Comparison of ENCODE assay signal across 9 cellular contexts in genomic region chr17:79728169-79728907, GRCh38. TPM values are rescaled to one million over a fixed set of nuclear protein-coding genes. Genes with fewer than 3 reads are reported as not detected.
DNase-seq lines count a peak whose midpoint lies in the region; ATAC-seq, FAIRE-seq and TF ChIP-seq lines count a peak whose summit lies in the region.
"Had no signal": no experiment of that assay in that cellular context is flagged by ENCODE, and none has a peak within 500 bp of the region (broad histone marks: within the 10 kb centered on the region; RNA-seq: fewer than 3 reads in every experiment).

No MANE protein-coding gene starts in this region.

- no peak overlapping the region for H2AFZ ChIP-seq in HepG2 (ENCODE audit: low read length)

- H3K36me3 ChIP-seq in HepG2 (replicated peaks in 1 of 2; ENCODE audit: control insufficient read depth in 1 of 2, insufficient read depth in 2 of 2, low read length in 2 of 2): no peaks in the 10 kb centered on the region

- POLR2A ChIA-PET in CD4-positive, alpha-beta T cell (lab: Charles Lee): interaction anchor here (1.4 kb wide), 1 partner anchor 111 kb away, joined by 7 read pairs; the partner anchor contains the start of gene CBX4
- POLR2A ChIA-PET in activated CD4-positive, alpha-beta T cell treated with anti-CD3 and anti-CD28 coated beads, Interleukin-2, amount 10 ng/mL, durations not matched to agents 7 days and 5 days (lab: Charles Lee): interaction anchor here (1.0 kb wide), 1 partner anchor 16 kb away, joined by 3 read pairs; no protein-coding TSS in a partner anchor
- POLR2A ChIA-PET in HepG2 (lab: Yijun Ruan, JAX): interaction anchor here (0.6 to 2.2 kb wide), 3 partner anchors 14 to 702 kb away, joined by 5 to 8 read pairs (median 6); partner anchors contain the start of gene CBX8

- no peaks in the 10 kb centered on the region for H3K9me3 Mint-ChIP-seq in CD4-positive, alpha-beta T cell
- no peaks in the 10 kb centered on the region for H3K9me3 Mint-ChIP-seq in activated CD4-positive, alpha-beta T cell treated with anti-CD3 and anti-CD28 coated beads, Interleukin-2, amount 10 ng/mL, durations not matched to agents 7 days and 5 days

- DNase-seq in CD4-positive, alpha-beta T cell: peak; percentile 70 to 83 (median 74)
- DNase-seq in HFF-Myc (ENCODE audit: extremely low read depth, low read depth): peak; percentile 82
- DNase-seq in NCI-H345 treated with DMSO at 0.1 percent for 48 hours (lab: John Stamatoyannopoulos, UW; ENCODE audit: unreplicated experiment): peak; percentile 89
- peak; percentile 90 for DNase-seq in activated CD4-positive, alpha-beta T cell treated with anti-CD3 and anti-CD28 coated beads, Interleukin-2, amount 10 ng/mL, durations not matched to agents 7 days and 5 days
- peak; percentile 92 for DNase-seq in dedifferentiated amniotic fluid mesenchymal stem cell (ENCODE audit: extremely low spot score)
- peak; percentile 88 for DNase-seq in HepG2 (ENCODE audit: low spot score)
- DNase-seq in stimulated activated CD4-positive, alpha-beta T cell treated with anti-CD3 and anti-CD28 coated beads, Interleukin-2, amount 100 ng/mL, for 48 hours: peak; percentile 70 to 78

- peak overlapping the region; percentile 81 for H3K27ac Mint-ChIP-seq in CD4-positive, alpha-beta T cell
- H3K27ac Mint-ChIP-seq in activated CD4-positive, alpha-beta T cell treated with anti-CD3 and anti-CD28 coated beads, Interleukin-2, amount 10 ng/mL, durations not matched to agents 7 days and 5 days: peak overlapping the region; percentile 91

- BruUV-seq in HepG2 (replicated peaks; lab: Mats Ljungman, UMichigan): no TSS peak

- TF ChIP-seq RAD21 in HepG2 (CRISPR knock-in tag; IDR thresholded peaks at IDR 0.05): no peak

- CTCF ChIA-PET in CD4-positive, alpha-beta T cell (lab: Charles Lee): interaction anchor here (2.1 to 2.5 kb wide), 2 partner anchors 13 to 17 kb away, joined by 7 to 11 read pairs; no protein-coding TSS in a partner anchor
- CTCF ChIA-PET in activated CD4-positive, alpha-beta T cell treated with anti-CD3 and anti-CD28 coated beads, Interleukin-2, amount 10 ng/mL, durations not matched to agents 7 days and 5 days (lab: Charles Lee): interaction anchor here (0.7 to 1.4 kb wide), 2 partner anchors 14 to 112 kb away, joined by 3 read pairs; no protein-coding TSS in a partner anchor
- CTCF ChIA-PET in HepG2 (lab: Yijun Ruan, JAX; ENCODE audit: low intra/inter-chr PET ratio, low total read pairs): no interaction called here

- H3K4me3 Mint-ChIP-seq in CD4-positive, alpha-beta T cell: peak overlapping the region; percentile 69
- no peak overlapping the region for H3K4me3 Mint-ChIP-seq in activated CD4-positive, alpha-beta T cell treated with anti-CD3 and anti-CD28 coated beads, Interleukin-2, amount 10 ng/mL, durations not matched to agents 7 days and 5 days

- in situ Hi-C loops in HepG2 (cut with HindIII; ENCODE audit: extremely low pct_ligation_motif_present, low pct_unique_long_range_greater_than_20kb): no loop called here

- TF ChIP-seq POLR2A in HepG2 (IDR thresholded peaks at IDR 0.05; ENCODE audit: insufficient read depth in 1 of 2, low read depth in 2 of 2, low read length in 2 of 2): no peak

- FAIRE-seq in HepG2 (lab: Jason Lieb, UNC): peak; percentile 94

- peak; percentile 95 for ATAC-seq in CD4-positive, alpha-beta T cell (ENCODE audit: poor library complexity)
- ATAC-seq in HepG2: peak; percentile 49
- no peak for ATAC-seq in GM21367 (IDR thresholded peaks at IDR 0.05; ENCODE audit: unreplicated experiment)

- WGBS in HepG2 (ENCODE audit: low lambda C conversion rate): 63% methylated on average over 21 of the region's 22 CpGs

- H4K20me1 ChIP-seq in HepG2 (ENCODE audit: insufficient read depth, low read length): no peaks in the 10 kb centered on the region

- peaks cover 60% of the 10 kb centered on the region for H3K4me1 ChIP-seq in HepG2 (ENCODE audit: insufficient read depth, low read length)

- peak overlapping the region; percentile 53 for H3K4me2 ChIP-seq in HepG2 (ENCODE audit: low read depth, low read length)

- H3K79me2 ChIP-seq in HepG2 (ENCODE audit: insufficient read depth, low read length): no peaks in the 10 kb centered on the region

- no peaks in the 10 kb centered on the region for H3K27me3 ChIP-seq in CD4-positive, alpha-beta T cell (ENCODE audit: control insufficient read depth, insufficient read depth, low read length)
- no peaks in the 10 kb centered on the region for H3K27me3 ChIP-seq in HepG2 (ENCODE audit: control insufficient read depth in 1 of 2, insufficient read depth in 2 of 2, low read length in 2 of 2)

- H3K27ac ChIP-seq in CD4-positive, alpha-beta T cell (ENCODE audit: low read depth, low read length): no peak overlapping the region
- H3K27ac ChIP-seq in HepG2 (ENCODE audit: extremely low read length, insufficient read depth, low read length): no peak overlapping the region

- no peaks in the 10 kb centered on the region for H3K9me3 ChIP-seq in CD4-positive, alpha-beta T cell (ENCODE audit: control insufficient read depth, low read length)
- no peaks in the 10 kb centered on the region for H3K9me3 ChIP-seq in HepG2 (ENCODE audit: low read length)

- H3K4me3 ChIP-seq in HFF-Myc (replicated peaks; ENCODE audit: low read depth, low read length): no peak overlapping the region
- peak overlapping the region in 1 of 3 experiments; percentile 27; a peak in 1 of 6 replicates for H3K4me3 ChIP-seq in HepG2 (replicated peaks in 1 of 3; ENCODE audit: insufficient read depth in 1 of 3, low read depth in 2 of 3, low read length in 3 of 3)

- no peak for TF ChIP-seq CTCF in CD4-positive, alpha-beta T cell (IDR thresholded peaks at IDR 0.05)
- TF ChIP-seq CTCF in HFF-Myc (IDR thresholded peaks at IDR 0.05; ENCODE audit: low read depth, low read length, missing control alignments) (no peak), HepG2 (CRISPR knock-in tag; IDR thresholded peaks at IDR 0.05) (no peak)

- no peak for TF ChIP-seq EP300 in HepG2 (IDR thresholded peaks at IDR 0.05; ENCODE audit: low read depth in 2 of 2, low read length in 2 of 2)
- TF ChIP-seq EP300 in HepG2 (CRISPR knock-in tag; IDR thresholded peaks at IDR 0.05; ENCODE audit: borderline replicate concordance): no peak

- H3K4me1 Mint-ChIP-seq in CD4-positive, alpha-beta T cell (ENCODE audit: low read depth): peaks cover 15% of the 10 kb centered on the region
- H3K4me1 Mint-ChIP-seq in activated CD4-positive, alpha-beta T cell treated with anti-CD3 and anti-CD28 coated beads, Interleukin-2, amount 10 ng/mL, durations not matched to agents 7 days and 5 days: peaks cover 13% of the 10 kb centered on the region

- no peaks in the 10 kb centered on the region for H3K36me3 Mint-ChIP-seq in CD4-positive, alpha-beta T cell (ENCODE audit: low read depth)
- H3K36me3 Mint-ChIP-seq in activated CD4-positive, alpha-beta T cell treated with anti-CD3 and anti-CD28 coated beads, Interleukin-2, amount 10 ng/mL, durations not matched to agents 7 days and 5 days (ENCODE audit: low read depth): no peaks in the 10 kb centered on the region

- no peaks in the 10 kb centered on the region for H3K27me3 Mint-ChIP-seq in CD4-positive, alpha-beta T cell
- H3K27me3 Mint-ChIP-seq in activated CD4-positive, alpha-beta T cell treated with anti-CD3 and anti-CD28 coated beads, Interleukin-2, amount 10 ng/mL, durations not matched to agents 7 days and 5 days: no peaks in the 10 kb centered on the region

- no peak overlapping the region; the same call in 1 of the 2 replicates for H3K9ac ChIP-seq in HepG2 (ENCODE audit: insufficient read depth, low read depth, low read length)

- intact Hi-C loops in CD4-positive, alpha-beta T cell (cut with DNase I, micrococcal nuclease): no loop called here
- intact Hi-C loops in HepG2 (cut with micrococcal nuclease; ENCODE audit: unreplicated experiment): no loop called here

RNA-seq across cellular contexts. Expression of gene ENPP7, which starts 2.4 kb away (rescaled TPM):
- total RNA-seq in CD4-positive, alpha-beta T cell: not detected
- not detected for total RNA-seq in activated CD4-positive, alpha-beta T cell treated with anti-CD3 and anti-CD28 coated beads, Interleukin-2, amount 10 ng/mL, durations not matched to agents 7 days and 5 days
- 0.76 and 2.2 TPM in 2 replicates for total RNA-seq in HepG2 (2016; rRNA removed; fragmentation: Illumina TruSeq; extraction: Trizol)
- 0.30 TPM in 1 of 2 replicates, not detected in the other for total RNA-seq in HepG2 (2016; cell fraction: cytosol; rRNA removed; fragmentation: Illumina TruSeq; extraction: Trizol; ENCODE audit: low read depth)
- total RNA-seq in HepG2 (2016; cell fraction: insoluble cytoplasmic fraction; rRNA removed; fragmentation: Illumina TruSeq; extraction: Trizol): 0.54 and 2.3 TPM in 2 replicates
- 0.28 and 0.41 TPM in 2 replicates for total RNA-seq in HepG2 (2016; cell fraction: membrane; rRNA removed; fragmentation: Illumina TruSeq; extraction: Trizol)
- total RNA-seq in HepG2 (2016; cell fraction: nucleus; rRNA removed; fragmentation: Illumina TruSeq; extraction: Trizol): 3.2 and 3.4 TPM in 2 replicates
- 1.1 and 2.2 TPM in 2 replicates for polyA plus RNA-seq in HepG2 (2011; rRNA removed)
- polyA plus RNA-seq in HepG2 (2011; cell fraction: cytosol; rRNA removed): 1.2 and 1.3 TPM in 2 replicates
- polyA plus RNA-seq in HepG2 (2011; cell fraction: nucleus; rRNA removed): 5.5 and 5.6 TPM in 2 replicates
- 1.7 and 2.5 TPM in 2 replicates for polyA plus RNA-seq in HepG2 (2012)
- polyA plus RNA-seq in HepG2 (2016; cell fraction: cytosol; fragmentation: Illumina TruSeq; extraction: Trizol; ENCODE audit: low read depth): 0.20 and 0.24 TPM in 2 replicates
- polyA plus RNA-seq in HepG2 (2016; cell fraction: insoluble cytoplasmic fraction; fragmentation: Illumina TruSeq; extraction: Trizol; ENCODE audit: low read depth): 0.19 and 0.36 TPM in 2 replicates
- polyA plus RNA-seq in HepG2 (2016; cell fraction: membrane; fragmentation: Illumina TruSeq; extraction: Trizol; ENCODE audit: low read depth): 0.15 and 0.29 TPM in 2 replicates
- polyA plus RNA-seq in HepG2 (2016; cell fraction: nucleus; fragmentation: Illumina TruSeq; extraction: Trizol; ENCODE audit: insufficient read depth, low read depth): 1.4 and 2.3 TPM in 2 replicates
- polyA minus RNA-seq in HepG2 (2011; rRNA and poly(A)+ RNA removed; ENCODE audit: low replicate concordance): 6.6 TPM in 1 of 2 replicates, not detected in the other
- 0.79 and 1.1 TPM in 2 replicates for polyA minus RNA-seq in HepG2 (2011; cell fraction: cytosol; rRNA and poly(A)+ RNA removed)
- polyA minus RNA-seq in HepG2 (2011; cell fraction: nucleus; rRNA and poly(A)+ RNA removed): 10.6 and 12.7 TPM in 2 replicates
- total RNA-seq: T-helper 1 cell treated with Interleukin-12 subunit alpha and Interleukin-12 subunit beta and Interleukin-4 antibody, amounts not matched to agents 30 ng/mL and 1 ng/mL, for 36 hours had no signal

RNA-seq across cellular contexts. Expression of gene CBX2, which starts 49.6 kb away (rescaled TPM):
- under 1 TPM in 1 of 2 experiments, not detected in 1; 0.31 TPM for total RNA-seq in CD4-positive, alpha-beta T cell
- 1 to 10 TPM; 4.6 to 5.5 TPM for total RNA-seq in activated CD4-positive, alpha-beta T cell treated with anti-CD3 and anti-CD28 coated beads, Interleukin-2, amount 10 ng/mL, durations not matched to agents 7 days and 5 days
- 13.0 and 14.5 TPM in 2 replicates for total RNA-seq in HepG2 (2016; rRNA removed; fragmentation: Illumina TruSeq; extraction: Trizol)
- total RNA-seq in HepG2 (2016; cell fraction: cytosol; rRNA removed; fragmentation: Illumina TruSeq; extraction: Trizol; ENCODE audit: low read depth): 6.8 and 7.5 TPM in 2 replicates
- 11.8 and 15.7 TPM in 2 replicates for total RNA-seq in HepG2 (2016; cell fraction: insoluble cytoplasmic fraction; rRNA removed; fragmentation: Illumina TruSeq; extraction: Trizol)
- total RNA-seq in HepG2 (2016; cell fraction: membrane; rRNA removed; fragmentation: Illumina TruSeq; extraction: Trizol): 9.1 and 10.9 TPM in 2 replicates
- 11.8 and 14.3 TPM in 2 replicates for total RNA-seq in HepG2 (2016; cell fraction: nucleus; rRNA removed; fragmentation: Illumina TruSeq; extraction: Trizol)
- 31.1 and 40.2 TPM in 2 replicates for polyA plus RNA-seq in HepG2 (2011; rRNA removed)
- 25.9 and 34.2 TPM in 2 replicates for polyA plus RNA-seq in HepG2 (2011; cell fraction: cytosol; rRNA removed)
- polyA plus RNA-seq in HepG2 (2011; cell fraction: nucleus; rRNA removed): 90.7 and 95.7 TPM in 2 replicates
- polyA plus RNA-seq in HepG2 (2012): 41.2 and 46.2 TPM in 2 replicates
- 4.2 and 5.6 TPM in 2 replicates for polyA plus RNA-seq in HepG2 (2016; cell fraction: cytosol; fragmentation: Illumina TruSeq; extraction: Trizol; ENCODE audit: low read depth)
- polyA plus RNA-seq in HepG2 (2016; cell fraction: insoluble cytoplasmic fraction; fragmentation: Illumina TruSeq; extraction: Trizol; ENCODE audit: low read depth): 9.1 and 12.0 TPM in 2 replicates
- 3.9 and 6.0 TPM in 2 replicates for polyA plus RNA-seq in HepG2 (2016; cell fraction: membrane; fragmentation: Illumina TruSeq; extraction: Trizol; ENCODE audit: low read depth)
- polyA plus RNA-seq in HepG2 (2016; cell fraction: nucleus; fragmentation: Illumina TruSeq; extraction: Trizol; ENCODE audit: insufficient read depth, low read depth): 18.6 and 21.1 TPM in 2 replicates
- 42.9 and 69.2 TPM in 2 replicates for polyA minus RNA-seq in HepG2 (2011; rRNA and poly(A)+ RNA removed; ENCODE audit: low replicate concordance)
- 31.2 and 31.6 TPM in 2 replicates for polyA minus RNA-seq in HepG2 (2011; cell fraction: cytosol; rRNA and poly(A)+ RNA removed)
- 17.8 and 22.4 TPM in 2 replicates for polyA minus RNA-seq in HepG2 (2011; cell fraction: nucleus; rRNA and poly(A)+ RNA removed)

Comparison
In these comparisons a context has a peak if more than half of its experiments do, and no peak if none do; other contexts are left out.
1. RNA of gene CBX2, which starts 49.6 kb away (total RNA-seq): 6.8 to 15.7 TPM in HepG2 and 4.6 to 5.5 TPM in activated CD4-positive, alpha-beta T cell treated with anti-CD3 and anti-CD28 coated beads, Interleukin-2, amount 10 ng/mL, durations not matched to agents 7 days and 5 days; 0.31 TPM in CD4-positive, alpha-beta T cell; every median in the first group is over 4 times any median in the second.
2. Peak in every context shown above with its lines, with median percentiles within 50 percentile points of each other: DNase-seq.